22 cellular contexts compared by ENCODE assay signal in genomic region chr5:84642795-84643194, GRCh38.
DNase-seq lines count a peak whose midpoint lies in the region; ATAC-seq, FAIRE-seq and TF ChIP-seq lines count a peak whose summit lies in the region.
"Had no signal": no experiment of that assay in that cellular context is flagged by ENCODE, and none has a peak within 500 bp of the region (broad histone marks: within the 10 kb centered on the region; RNA-seq: fewer than 3 reads in every experiment).

No MANE protein-coding gene starts in this region.

- H3K36me3 ChIP-seq in GM23338 (ENCODE audit: insufficient read depth) = no peaks in the 10 kb centered on the region
- H3K36me3 ChIP-seq: HAP-1, MG63, tibial nerve had no signal

- peak overlapping the region; percentile 48 for H2AFZ ChIP-seq in GM23338

- no peak overlapping the region for H3K4me3 Mint-ChIP-seq in GM23338
- H3K4me3 Mint-ChIP-seq in activated T-helper 2 cell treated with anti-CD3 and anti-CD28 coated beads, Interferon-gamma antibody, Interleukin-2, Interleukin-4, amounts not matched to agents 10 μg/mL and 5 μg/mL and 100 μg/mL, durations not matched to agents 14 hours and 24 hours and 36 hours (ENCODE audit: low read depth) = no peak overlapping the region
- H3K4me3 Mint-ChIP-seq: activated CD8-positive, alpha-beta memory T cell treated with anti-CD3 and anti-CD28 coated beads, Interleukin-2, amount 10 ng/mL, durations not matched to agents 7 days and 5 days; activated T-helper 17 cell treated with anti-CD3 and anti-CD28 coated beads, Interleukin-2, amount 50 U/mL, for 72 hours; naive thymus-derived CD8-positive, alpha-beta T cell; stimulated activated naive B cell treated with anti-CD40 and anti-IgM and Interleukin-4, amounts not matched to agents 10 μg/mL and 1 μg/mL and 100 μg/mL, for 72 hours had no signal

- H3K27ac Mint-ChIP-seq in GM23338 = peak overlapping the region; percentile 36; the same call in 1 of the 2 replicates
- H3K27ac Mint-ChIP-seq in activated T-helper 2 cell treated with anti-CD3 and anti-CD28 coated beads, Interferon-gamma antibody, Interleukin-2, Interleukin-4, amounts not matched to agents 10 μg/mL and 5 μg/mL and 100 μg/mL, durations not matched to agents 14 hours and 24 hours and 36 hours = no peak overlapping the region
- H3K27ac Mint-ChIP-seq: activated CD8-positive, alpha-beta memory T cell treated with anti-CD3 and anti-CD28 coated beads, Interleukin-2, amount 10 ng/mL, durations not matched to agents 7 days and 5 days; activated T-helper 17 cell treated with anti-CD3 and anti-CD28 coated beads, Interleukin-2, amount 50 U/mL, for 72 hours; naive thymus-derived CD8-positive, alpha-beta T cell; stimulated activated naive B cell treated with anti-CD40 and anti-IgM and Interleukin-4, amounts not matched to agents 10 μg/mL and 1 μg/mL and 100 μg/mL, for 72 hours had no signal

- intact Hi-C loops in activated T-helper 2 cell treated with anti-CD3 and anti-CD28 coated beads, Interferon-gamma antibody, Interleukin-2, Interleukin-4, amounts not matched to agents 10 μg/mL and 5 μg/mL and 100 μg/mL, durations not matched to agents 14 hours and 24 hours and 36 hours (cut with micrococcal nuclease) = no loop called here

- no peaks in the 10 kb centered on the region for H3K27me3 ChIP-seq in GM23338 (ENCODE audit: insufficient read depth)
- H3K27me3 ChIP-seq: MG63, tibial nerve had no signal

- FAIRE-seq in RCC 7860 (lab: Jason Lieb, UNC) (no peak), D721Med (lab: Jason Lieb, UNC) (no peak)
- FAIRE-seq: HepG2, TTC549 had no signal

- H3K4me1 Mint-ChIP-seq in GM23338 = peaks cover 11% of the 10 kb centered on the region; the same call in 2 of the 3 replicates
- H3K4me1 Mint-ChIP-seq in activated T-helper 2 cell treated with anti-CD3 and anti-CD28 coated beads, Interferon-gamma antibody, Interleukin-2, Interleukin-4, amounts not matched to agents 10 μg/mL and 5 μg/mL and 100 μg/mL, durations not matched to agents 14 hours and 24 hours and 36 hours (ENCODE audit: low read depth) = no peaks in the 10 kb centered on the region
- H3K4me1 Mint-ChIP-seq: activated CD8-positive, alpha-beta memory T cell treated with anti-CD3 and anti-CD28 coated beads, Interleukin-2, amount 10 ng/mL, durations not matched to agents 7 days and 5 days; activated T-helper 17 cell treated with anti-CD3 and anti-CD28 coated beads, Interleukin-2, amount 50 U/mL, for 72 hours; naive thymus-derived CD8-positive, alpha-beta T cell; stimulated activated naive B cell treated with anti-CD40 and anti-IgM and Interleukin-4, amounts not matched to agents 10 μg/mL and 1 μg/mL and 100 μg/mL, for 72 hours had no signal

- H3K4me2 ChIP-seq in GM23338 = no peak overlapping the region

- no peaks in the 10 kb centered on the region for H3K9me2 ChIP-seq in GM23338 (ENCODE audit: insufficient read depth)

- no peak overlapping the region for H3K4me3 ChIP-seq in GM23338
- no peak overlapping the region for H3K4me3 ChIP-seq in cardiac fibroblast (replicated peaks in 1 of 2; ENCODE audit: low read depth in 2 of 2, low read length in 2 of 2)
- H3K4me3 ChIP-seq: HAP-1, MG63, tibial nerve had no signal

- no peaks in the 10 kb centered on the region; the same call in 1 of the 2 replicates for H3K4me1 ChIP-seq in GM23338 (ENCODE audit: insufficient read depth)
- H3K4me1 ChIP-seq: HAP-1, tibial nerve had no signal

- no peak overlapping the region for H3K27ac ChIP-seq in GM23338 (ENCODE audit: low read depth)
- H3K27ac ChIP-seq: tibial nerve had no signal

- no peak for ATAC-seq in GM23338
- ATAC-seq: activated CD8-positive, alpha-beta memory T cell treated with anti-CD3 and anti-CD28 coated beads, Interleukin-2, amount 10 ng/mL, durations not matched to agents 7 days and 5 days; activated T-helper 17 cell treated with anti-CD3 and anti-CD28 coated beads, Interleukin-2, amount 50 U/mL, for 72 hours; HepG2; naive thymus-derived CD8-positive, alpha-beta T cell; stimulated activated naive B cell treated with anti-CD40 and anti-IgM and Interleukin-4, amounts not matched to agents 10 μg/mL and 1 μg/mL and 100 μg/mL, for 72 hours had no signal

- H3K9me3 Mint-ChIP-seq in GM23338 = no peaks in the 10 kb centered on the region
- H3K9me3 Mint-ChIP-seq in activated T-helper 2 cell treated with anti-CD3 and anti-CD28 coated beads, Interferon-gamma antibody, Interleukin-2, Interleukin-4, amounts not matched to agents 10 μg/mL and 5 μg/mL and 100 μg/mL, durations not matched to agents 14 hours and 24 hours and 36 hours = no peaks in the 10 kb centered on the region
- H3K9me3 Mint-ChIP-seq: activated T-helper 17 cell treated with anti-CD3 and anti-CD28 coated beads, Interleukin-2, amount 50 U/mL, for 72 hours had no signal

- no peaks in the 10 kb centered on the region for H3K36me3 Mint-ChIP-seq in GM23338 (ENCODE audit: low read depth)
- H3K36me3 Mint-ChIP-seq in activated T-helper 2 cell treated with anti-CD3 and anti-CD28 coated beads, Interferon-gamma antibody, Interleukin-2, Interleukin-4, amounts not matched to agents 10 μg/mL and 5 μg/mL and 100 μg/mL, durations not matched to agents 14 hours and 24 hours and 36 hours (ENCODE audit: low read depth) = no peaks in the 10 kb centered on the region
- H3K36me3 Mint-ChIP-seq: activated CD8-positive, alpha-beta memory T cell treated with anti-CD3 and anti-CD28 coated beads, Interleukin-2, amount 10 ng/mL, durations not matched to agents 7 days and 5 days; naive thymus-derived CD8-positive, alpha-beta T cell; stimulated activated naive B cell treated with anti-CD40 and anti-IgM and Interleukin-4, amounts not matched to agents 10 μg/mL and 1 μg/mL and 100 μg/mL, for 72 hours had no signal

- TF ChIP-seq CTCF in GM23338 (conservative IDR thresholded peaks at IDR 0.05; ENCODE audit: low read depth in 2 of 2) (no peak), cardiac fibroblast (IDR thresholded peaks at IDR 0.05; ENCODE audit: low read depth, low read length) (no peak), D721Med (IDR thresholded peaks at IDR 0.05; ENCODE audit: insufficient read depth, missing control alignments) (no peak)

- no peak for DNase-seq in GM23338 (ENCODE audit: low spot score)
- peak; percentile 10 for DNase-seq in RCC 7860 (ENCODE audit: low spot score)
- peak; percentile 19 to 40 for DNase-seq in cardiac fibroblast (ENCODE audit: low read depth in 2 of 2)
- peak; percentile 24 for DNase-seq in myocyte (ENCODE audit: low read depth)
- DNase-seq in activated T-helper 2 cell treated with anti-CD3 and anti-CD28 coated beads, Interferon-gamma antibody, Interleukin-2, Interleukin-4, amounts not matched to agents 10 μg/mL and 5 μg/mL and 100 μg/mL, durations not matched to agents 14 hours and 24 hours and 36 hours (ENCODE audit: low spot score) = no peak
- DNase-seq in NOMO-1 treated with dmso at 0.1 percent for 144 hours (lab: John Stamatoyannopoulos, UW; ENCODE audit: unreplicated experiment) = no peak
- no peak for DNase-seq in putamen (ENCODE audit: low spot score)
- DNase-seq in D721Med (ENCODE audit: insufficient read length, low spot score) = no peak
- DNase-seq: activated CD4-positive, alpha-beta T cell treated with anti-CD3 and anti-CD28 coated beads for 48 hours; activated CD8-positive, alpha-beta memory T cell treated with anti-CD3 and anti-CD28 coated beads, Interleukin-2, amount 10 ng/mL, durations not matched to agents 7 days and 5 days; foreskin melanocyte; mesendoderm; MG63; naive thymus-derived CD8-positive, alpha-beta T cell; NCI-H1694 treated with DMSO at 0.1 percent for 48 hours; NK-92 treated with Interleukin-12 subunit alpha and Interleukin-12 subunit beta, amount 100 ng/mL, for 24 hours; stimulated activated naive B cell treated with anti-CD40 and anti-IgM and Interleukin-4, amounts not matched to agents 10 μg/mL and 1 μg/mL and 100 μg/mL, for 72 hours had no signal

- H3K27me3 Mint-ChIP-seq in GM23338 (ENCODE audit: insufficient read depth, low read depth, poor library complexity) = no peaks in the 10 kb centered on the region
- no peaks in the 10 kb centered on the region for H3K27me3 Mint-ChIP-seq in activated T-helper 2 cell treated with anti-CD3 and anti-CD28 coated beads, Interferon-gamma antibody, Interleukin-2, Interleukin-4, amounts not matched to agents 10 μg/mL and 5 μg/mL and 100 μg/mL, durations not matched to agents 14 hours and 24 hours and 36 hours (ENCODE audit: low read depth)
- H3K27me3 Mint-ChIP-seq: activated CD8-positive, alpha-beta memory T cell treated with anti-CD3 and anti-CD28 coated beads, Interleukin-2, amount 10 ng/mL, durations not matched to agents 7 days and 5 days; activated T-helper 17 cell treated with anti-CD3 and anti-CD28 coated beads, Interleukin-2, amount 50 U/mL, for 72 hours; naive thymus-derived CD8-positive, alpha-beta T cell; stimulated activated naive B cell treated with anti-CD40 and anti-IgM and Interleukin-4, amounts not matched to agents 10 μg/mL and 1 μg/mL and 100 μg/mL, for 72 hours had no signal

- H4K20me1 ChIP-seq in GM23338 (replicated peaks; ENCODE audit: insufficient read depth) = no peaks in the 10 kb centered on the region

- H3K79me2 ChIP-seq in GM23338 (replicated peaks; ENCODE audit: insufficient read depth) = no peaks in the 10 kb centered on the region

- H3F3A ChIP-seq in GM23338 (replicated peaks; ENCODE audit: low read depth) = no peaks in the 10 kb centered on the region

TF ChIP-seq in GM23338, 12 proteins besides CTCF, POLR2A, EP300 and RAD21:
- no peak for TF ChIP-seq ZNF114 (CRISPR knock-in tag; IDR thresholded peaks at IDR 0.05)
TF ChIP-seq in GM23338: peak in this region for 0.

Comparison
In these comparisons a context has a peak if more than half of its experiments do, and no peak if none do; other contexts are left out.
1. DNase-seq: peak in RCC 7860 (single experiment), cardiac fibroblast (2 of 2) and myocyte (single experiment); none in GM23338 (single experiment), activated T-helper 2 cell treated with anti-CD3 and anti-CD28 coated beads, Interferon-gamma antibody, Interleukin-2, Interleukin-4, amounts not matched to agents 10 μg/mL and 5 μg/mL and 100 μg/mL, durations not matched to agents 14 hours and 24 hours and 36 hours (single experiment), NOMO-1 treated with dmso at 0.1 percent for 144 hours (single experiment), putamen (single experiment) and D721Med (single experiment).